17 cellular contexts compared by ENCODE assay signal in genomic region chr6:54282186-54282585, GRCh38. TPM values are rescaled to one million over a fixed set of nuclear protein-coding genes. Genes with fewer than 3 reads are reported as not detected.
A peak's percentile ranks its signal among the peaks of the same experiment; 100 is the strongest.
DNase-seq lines count a peak whose midpoint lies in the region; ATAC-seq, FAIRE-seq and TF ChIP-seq lines count a peak whose summit lies in the region.
"Had no signal": no experiment of that assay in that cellular context is flagged by ENCODE, and none has a peak within 500 bp of the region (broad histone marks: within the 10 kb centered on the region; RNA-seq: fewer than 3 reads in every experiment).

No MANE protein-coding gene starts in this region.

- ATAC-seq in SK-N-SH treated with all-trans-retinoic acid at 6 μM for 48 hours, result peak; percentile 70
- ATAC-seq in Right ventricle myocardium superior (ENCODE audit: poor library complexity), result no peak
- no peak for ATAC-seq in GM21515 (IDR thresholded peaks at IDR 0.05; ENCODE audit: unreplicated experiment)

- no peak for TF ChIP-seq CTCF in fibroblast of pulmonary artery (IDR thresholded peaks at IDR 0.05; ENCODE audit: low read length, missing control alignments)

- DNase-seq in A172 (ENCODE audit: low spot score) (peak; percentile 93), H54 (ENCODE audit: insufficient read length, low spot score) (peak; percentile 10), fibroblast of pulmonary artery (ENCODE audit: low read depth) (peak; percentile 38), Right ventricle myocardium superior (no peak), NCI-H1694 treated with DMSO at 0.1 percent for 48 hours (lab: John Stamatoyannopoulos, UW) (no peak), HUDEP-2 (lab: John Stamatoyannopoulos, UW; ENCODE audit: unreplicated experiment in 76 of 76) (no peak)
- DNase-seq: 8988T; activated CD4-positive, alpha-beta T cell treated with anti-CD3 and anti-CD28 coated beads for 4 hours; mesendoderm; NCI-H187 treated with DMSO at 0.1 percent for 48 hours; NCI-H774; occipital lobe; stimulated activated CD4-positive, alpha-beta T cell treated with anti-CD3 and anti-CD28 coated beads, Interleukin-12 subunit alpha, Interleukin-12 subunit beta, amount 100 ng/mL, for 4 hours; trophoblast cell had no signal

- FAIRE-seq in H54 (lab: Jason Lieb, UNC), result peak; percentile 100

- intact Hi-C loops in Right ventricle myocardium superior (cut with DNase I), result no loop called here

- no peak overlapping the region for H3K4me3 ChIP-seq in fibroblast of pulmonary artery (replicated peaks; ENCODE audit: low read depth, low read length)

- no peak for TF ChIP-seq POLR2A in H54 (IDR thresholded peaks at IDR 0.05; ENCODE audit: low read depth, low read length)

TF ChIP-seq in SK-N-SH treated with all-trans-retinoic acid at 6 μM for 48 hours, 23 proteins besides CTCF, POLR2A, EP300 and RAD21:
- TF ChIP-seq TOX (CRISPR knock-in tag; IDR thresholded peaks at IDR 0.05; ENCODE audit: borderline replicate concordance), result peak; percentile 55; the same call in 1 of the 2 replicates
- TF ChIP-seq RARB (CRISPR knock-in tag; IDR thresholded peaks at IDR 0.05), result no peak
- TF ChIP-seq ZC3H10 (CRISPR knock-in tag; IDR thresholded peaks at IDR 0.05), result peak; percentile 73; the same call in 1 of the 2 replicates
- no peak for TF ChIP-seq ESRRG (CRISPR knock-in tag; IDR thresholded peaks at IDR 0.05)

RNA-seq across cellular contexts. Expression of gene TINAG, which starts 26.1 kb away (rescaled TPM):
- total RNA-seq in A172 (2014; rRNA removed; shearing (Covaris generic)), result not detected in 2 replicates
- total RNA-seq in Right ventricle myocardium superior, result 0.16 TPM
- total RNA-seq: activated T-helper 1 cell treated with anti-CD3 and anti-CD28 coated beads, Interleukin-12 subunit alpha, Interleukin-12 subunit beta, Interleukin-2, Interleukin-4 antibody, amounts not matched to agents 30 ng/mL and 10 ng/mL and 1 ng/mL, durations not matched to agents 14 hours and 24 hours and 36 hours had no signal

Comparison
In these comparisons a context has a peak if more than half of its experiments do, and no peak if none do; other contexts are left out.
1. DNase-seq: peak in A172 (single experiment), H54 (single experiment) and fibroblast of pulmonary artery (single experiment); none in Right ventricle myocardium superior (single experiment), NCI-H1694 treated with DMSO at 0.1 percent for 48 hours (single experiment) and HUDEP-2 (0 of 76).